In the genomic region with DNA sequence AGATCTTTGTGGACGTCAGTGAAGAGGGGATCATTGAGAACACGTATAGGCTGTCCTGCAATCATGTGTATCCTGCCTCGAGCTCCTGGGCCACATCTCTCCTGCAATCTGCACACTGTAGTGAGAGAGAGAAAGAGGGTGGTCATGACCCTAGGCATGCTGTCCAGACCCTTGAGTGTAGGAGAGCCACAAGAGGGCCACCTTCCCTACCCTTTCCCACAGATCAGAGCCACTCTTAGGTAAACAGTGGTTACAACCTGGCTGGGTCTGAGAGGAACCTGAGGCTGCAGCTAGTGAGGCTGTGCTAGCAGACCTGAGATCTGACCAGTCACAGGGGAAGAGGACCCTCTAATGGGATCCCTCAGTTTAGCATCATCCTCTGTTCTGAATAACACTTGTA, we compare ENCODE assay signal across 17 cellular contexts.
"Had no signal": no experiment of that assay in that cellular context is flagged by ENCODE, and none has a peak within 500 bp of the region (broad histone marks: within the 10 kb centered on the region; RNA-seq: fewer than 3 reads in every experiment).

No MANE protein-coding gene starts in this region.

- H3K27ac ChIP-seq: brain microvascular endothelial cell, gastroesophageal sphincter, heart left ventricle, left lung, stomach had no signal

- H3K9me3 Mint-ChIP-seq: activated CD4-positive, alpha-beta T cell treated with anti-CD3 and anti-CD28 coated beads, Interleukin-2, amount 10 ng/mL, durations not matched to agents 24 days and 14 days; activated naive CD4-positive, alpha-beta T cell treated with anti-CD3 and anti-CD28 coated beads for 36 hours; activated T-cell treated with anti-CD3 and anti-CD28 coated beads, Interleukin-2, amount 50 U/mL, for 4 hours; nephron had no signal

- FAIRE-seq: colon had no signal

- ATAC-seq: activated CD8-positive, alpha-beta T cell treated with anti-CD3 and anti-CD28 coated beads, Interleukin-2, amount 10 ng/mL, durations not matched to agents 7 days and 5 days; activated T-cell treated with anti-CD3 and anti-CD28 coated beads, Interleukin-2, amount 50 U/mL, for 4 hours; gastroesophageal sphincter; heart left ventricle; left lung had no signal

- H3K27me3 Mint-ChIP-seq: activated CD4-positive, alpha-beta T cell treated with anti-CD3 and anti-CD28 coated beads, Interleukin-2, amount 10 ng/mL, durations not matched to agents 24 days and 14 days had no signal

- H3K27ac Mint-ChIP-seq: activated CD8-positive, alpha-beta T cell treated with anti-CD3 and anti-CD28 coated beads, Interleukin-2, amount 10 ng/mL, durations not matched to agents 7 days and 5 days; activated naive CD4-positive, alpha-beta T cell treated with anti-CD3 and anti-CD28 coated beads for 36 hours; mesothelial cell of epicardium; nephron had no signal

- H3K9me3 ChIP-seq: gastroesophageal sphincter, heart left ventricle, left lung, stomach had no signal

- H3K4me3 Mint-ChIP-seq: activated CD4-positive, alpha-beta T cell treated with anti-CD3 and anti-CD28 coated beads, Interleukin-2, amount 10 ng/mL, durations not matched to agents 24 days and 14 days; activated CD8-positive, alpha-beta T cell treated with anti-CD3 and anti-CD28 coated beads, Interleukin-2, amount 10 ng/mL, durations not matched to agents 7 days and 5 days; activated naive CD4-positive, alpha-beta T cell treated with anti-CD3 and anti-CD28 coated beads for 36 hours; activated T-cell treated with anti-CD3 and anti-CD28 coated beads, Interleukin-2, amount 50 U/mL, for 4 hours; mesothelial cell of epicardium; nephron had no signal

- H3K4me3 ChIP-seq: gastroesophageal sphincter, heart left ventricle, left lung, stomach had no signal

- H3K27me3 ChIP-seq: brain microvascular endothelial cell, gastroesophageal sphincter, heart left ventricle, left lung, stomach had no signal

- DNase-seq: activated CD4-positive, alpha-beta T cell treated with anti-CD3 and anti-CD28 coated beads, Interleukin-2, amount 10 ng/mL, durations not matched to agents 24 days and 14 days; activated CD8-positive, alpha-beta memory T cell treated with anti-CD3 and anti-CD28 coated beads, Interleukin-2, amount 50 U/mL, for 4 hours; activated CD8-positive, alpha-beta T cell treated with anti-CD3 and anti-CD28 coated beads, Interleukin-2, amount 10 ng/mL, durations not matched to agents 7 days and 5 days; activated naive CD4-positive, alpha-beta T cell treated with anti-CD3 and anti-CD28 coated beads for 36 hours; activated T-cell treated with anti-CD3 and anti-CD28 coated beads, Interleukin-2, amount 50 U/mL, for 4 hours; aorta; brain microvascular endothelial cell; central memory CD4-positive, alpha-beta T cell; heart left ventricle; left lung; occipital lobe; stimulated activated CD8-positive, alpha-beta memory T cell treated with anti-CD3 and anti-CD28 coated beads, Interleukin-4, amount 100 ng/mL, for 48 hours; stomach had no signal
